ENCODE assay signal across 1 cellular context in genomic region chr18:457533-457932, GRCh38.
TF ChIP-seq lines count a peak whose summit lies in the region.

No MANE protein-coding gene starts in this region.

TF ChIP-seq in GM23338, 12 proteins besides CTCF, POLR2A, EP300 and RAD21:
- TF ChIP-seq ZNF462 (CRISPR knock-in tag; IDR thresholded peaks at IDR 0.05) (no peak), REST (IDR thresholded peaks at IDR 0.05; ENCODE audit: unreplicated experiment) (no peak), ZNF331 (CRISPR knock-in tag; IDR thresholded peaks at IDR 0.05; ENCODE audit: low read depth) (no peak), EZH2phosphoT487 (IDR thresholded peaks at IDR 0.05; ENCODE audit: unreplicated experiment) (no peak), NANOG (IDR thresholded peaks at IDR 0.05; ENCODE audit: borderline replicate concordance) (no peak), CREB1 (CRISPR knock-in tag; IDR thresholded peaks at IDR 0.05; ENCODE audit: low read depth) (no peak), STAT1 (IDR thresholded peaks at IDR 0.05; ENCODE audit: unreplicated experiment) (no peak), ETS1 (IDR thresholded peaks at IDR 0.05) (no peak), EZH2 (IDR thresholded peaks at IDR 0.05; ENCODE audit: low read depth, unreplicated experiment) (no peak), POLR2AphosphoS5 (IDR thresholded peaks at IDR 0.05; ENCODE audit: low read depth) (no peak), JUNB (IDR thresholded peaks at IDR 0.05; ENCODE audit: unreplicated experiment) (no peak), ZNF114 (CRISPR knock-in tag; IDR thresholded peaks at IDR 0.05) (no peak)
